12 cellular contexts compared by ENCODE assay signal in genomic region chr11:94568200-94568599, GRCh38. TPM values are rescaled to one million over a fixed set of nuclear protein-coding genes. Genes with fewer than 3 reads are reported as not detected.
"Had no signal": no experiment of that assay in that cellular context is flagged by ENCODE, and none has a peak within 500 bp of the region (broad histone marks: within the 10 kb centered on the region; RNA-seq: fewer than 3 reads in every experiment).

No MANE protein-coding gene starts in this region.

- DNase-seq: GM23248, GOT3, H7, H9, HCEC 1CT, HFFc6 had no signal

- H3K4me1 ChIP-seq: HAP-1 had no signal

- H3K36me3 ChIP-seq: HAP-1 had no signal

- FAIRE-seq: H1, H54 had no signal

- ATAC-seq: GM23338, HCT116 had no signal

- H3K4me2 ChIP-seq: GM23338 had no signal

- H3K27ac ChIP-seq: GM23248 had no signal

- H3K4me3 ChIP-seq: GM23248, GM23338, HAP-1 had no signal

- H3K9me3 ChIP-seq: HAP-1 had no signal

- H3K9ac ChIP-seq: GM23248 had no signal

- H2AFZ ChIP-seq: GM23248, GM23338 had no signal

RNA-seq across cellular contexts. Expression of gene PIWIL4, which starts 1.0 kb away (rescaled TPM):
- total RNA-seq: H4, H9 had no signal

RNA-seq across cellular contexts. Expression of gene FUT4, which starts 24.5 kb away (rescaled TPM):
- total RNA-seq: H4 had no signal

RNA-seq across cellular contexts. Expression of gene C11orf97, which starts 55.9 kb away (rescaled TPM):
- total RNA-seq: GM23248, GM23338, H1, H4, H7, H9, HFFc6 had no signal
- polyA plus RNA-seq: GM23248, GM23338, H1 had no signal
